ENCODE assay signal across 8 cellular contexts in the genomic region with DNA sequence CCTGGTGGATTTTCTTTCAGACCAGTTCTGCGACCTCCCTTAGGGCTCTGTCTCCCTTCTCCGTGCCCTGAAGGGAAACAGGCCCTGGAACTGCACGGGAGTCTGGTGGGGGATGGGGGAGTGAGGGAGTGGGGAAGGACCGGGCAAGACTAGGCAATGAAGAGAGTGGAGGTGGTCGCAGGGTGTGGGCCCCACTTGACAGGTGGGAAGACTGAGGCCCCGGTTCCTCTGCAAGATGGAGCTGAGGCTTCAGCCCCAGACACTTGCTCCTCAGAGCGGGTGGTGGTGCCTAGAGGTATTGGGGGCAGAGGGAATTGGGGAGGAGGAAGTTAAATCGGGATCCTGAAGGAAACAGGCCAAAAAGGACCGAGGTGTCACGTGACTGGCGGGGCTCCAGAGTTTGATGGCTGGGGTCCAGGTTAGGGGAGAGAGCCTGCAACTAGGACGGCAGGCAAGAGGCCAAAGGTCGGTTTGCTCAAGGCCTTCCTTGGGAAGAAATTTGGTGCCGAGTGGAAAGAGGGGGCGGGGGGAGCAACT. TPM values are rescaled to one million over a fixed set of nuclear protein-coding genes. Genes with fewer than 3 reads are reported as not detected.
DNase-seq lines count a peak whose midpoint lies in the region; ATAC-seq and TF ChIP-seq lines count a peak whose summit lies in the region.

No MANE protein-coding gene starts in this region.

- H3K4me3 ChIP-seq in AG04450 (ENCODE audit: low read depth, low read length) (peak overlapping the region; percentile 67), NB4 (ENCODE audit: low read depth, low read length) (peak overlapping the region; percentile 21), duodenal mucosa (ENCODE audit: low read depth in 1 of 2, low read length in 2 of 2) (peak overlapping the region; percentile 76 to 83), upper lobe of left lung (peak overlapping the region; percentile 69 to 81 (median 74))

- TF ChIP-seq CTCF in AG04450 (IDR thresholded peaks at IDR 0.05; ENCODE audit: low read depth, low read length) (no peak), NB4 (IDR thresholded peaks at IDR 0.05; ENCODE audit: low read depth, low read length) (no peak), upper lobe of left lung (IDR thresholded peaks at IDR 0.05) (no peak)

- peak overlapping the region; percentile 84 to 86 for H3K9ac ChIP-seq in duodenal mucosa (ENCODE audit: low read depth in 1 of 2, low read length in 2 of 2)

- H3K9me3 ChIP-seq in AG04450 (ENCODE audit: control insufficient read depth, insufficient read depth, low read length) = no peaks in the 10 kb centered on the region
- no peaks in the 10 kb centered on the region for H3K9me3 ChIP-seq in duodenal mucosa (ENCODE audit: control insufficient read depth in 1 of 2, low read length in 2 of 2)
- no peaks in the 10 kb centered on the region for H3K9me3 ChIP-seq in upper lobe of left lung

- ATAC-seq in upper lobe of left lung (ENCODE audit: low FRiP score in 2 of 2) = peak; percentile 43 to 49

- peaks cover 32 to 33% of the 10 kb centered on the region in 2 donors for H3K4me1 ChIP-seq in duodenal mucosa (ENCODE audit: control insufficient read depth in 1 of 2, insufficient read depth in 2 of 2, low read length in 2 of 2)
- peaks cover 34 to 43% (median 39%) of the 10 kb centered on the region in 4 donors for H3K4me1 ChIP-seq in upper lobe of left lung

- H3K27ac ChIP-seq in AG04450 (ENCODE audit: low read depth, low read length) = no peak overlapping the region
- peak overlapping the region; percentile 53 for H3K27ac ChIP-seq in duodenal mucosa (ENCODE audit: low read depth, low read length)
- peak overlapping the region; percentile 73 to 91 (median 88) for H3K27ac ChIP-seq in upper lobe of left lung

- POLR2A ChIA-PET in AG04450 (lab: Yijun Ruan, JAX) = interaction anchor here (0.8 kb wide), 1 partner anchor 20 kb away, joined by 4 read pairs; a partner anchor contains a TSS

- TF ChIP-seq POLR2A in NB4 (IDR thresholded peaks at IDR 0.05; ENCODE audit: extremely low read depth, insufficient read length) = no peak
- no peak for TF ChIP-seq POLR2A in upper lobe of left lung (IDR thresholded peaks at IDR 0.05)

- DNase-seq in AG04450 (ENCODE audit: low read depth, low spot score) (no peak), NB4 (ENCODE audit: low read depth) (no peak), mesenteric fat pad (ENCODE audit: low spot score) (peak; percentile 95), upper lobe of left lung (peak in 1 of 2 donors; percentile 76), SIG-M5 treated with dmso at 0.1 percent for 504 hours (lab: John Stamatoyannopoulos, UW; ENCODE audit: unreplicated experiment) (no peak), COLO829 (ENCODE audit: low spot score) (no peak)
- DNase-seq in activated CD8-positive, alpha-beta memory T cell treated with anti-CD3 and anti-CD28 coated beads, Interleukin-2, amount 50 U/mL, for 48 hours = no peak

- CTCF ChIA-PET in AG04450 (lab: Charles Lee) = no interaction called here

- H3K27me3 ChIP-seq in AG04450 (ENCODE audit: control insufficient read depth, insufficient read depth, low read length) (no peaks in the 10 kb centered on the region), duodenal mucosa (ENCODE audit: control insufficient read depth in 1 of 2, insufficient read depth in 2 of 2, low read length in 2 of 2) (no peaks in the 10 kb centered on the region), upper lobe of left lung (no peaks in the 10 kb centered on the region)

- H3K36me3 ChIP-seq in duodenal mucosa (ENCODE audit: control insufficient read depth in 1 of 2, insufficient read depth in 2 of 2, low read length in 2 of 2) (peaks cover 0 to 5% of the 10 kb centered on the region in 2 donors), upper lobe of left lung (peaks cover 0 to 8% (median 2%) of the 10 kb centered on the region in 4 donors)

- no peak for TF ChIP-seq EP300 in upper lobe of left lung (IDR thresholded peaks at IDR 0.05)

- 12 to 16% methylated on average over 14 to 15 of the region's 15 CpGs for WGBS in upper lobe of left lung, 2 donors

RNA-seq across cellular contexts. Expression of a gene that starts 0.6 kb away (rescaled TPM):
- 26.8 and 28.7 TPM in 2 replicates for polyA plus RNA-seq in AG04450 (2011; rRNA removed)
- 14.6 and 17.7 TPM in 2 replicates for polyA minus RNA-seq in AG04450 (2011; rRNA and poly(A)+ RNA removed)
- total RNA-seq in mesenteric fat pad (98.6 TPM), upper lobe of left lung (10 to 100 TPM; 19.5 to 44.0 (median 27.6) TPM)

RNA-seq across cellular contexts. Expression of a gene that starts 20.6 kb away (rescaled TPM):
- 23.5 and 26.5 TPM in 2 replicates for polyA plus RNA-seq in AG04450 (2011; rRNA removed)
- 37.5 and 56.8 TPM in 2 replicates for polyA minus RNA-seq in AG04450 (2011; rRNA and poly(A)+ RNA removed)
- 14.4 TPM for total RNA-seq in mesenteric fat pad
- 10 to 100 TPM; 13.7 to 49.2 (median 18.3) TPM for total RNA-seq in upper lobe of left lung

RNA-seq across cellular contexts. Expression of a gene that starts 21.9 kb away (rescaled TPM):
- polyA plus RNA-seq in AG04450 (2011; rRNA removed) = 61.8 and 83.7 TPM in 2 replicates
- 59.2 and 73.6 TPM in 2 replicates for polyA minus RNA-seq in AG04450 (2011; rRNA and poly(A)+ RNA removed)
- total RNA-seq in mesenteric fat pad = 40.4 TPM
- total RNA-seq in upper lobe of left lung = 10 to 100 TPM; 48.2 to 68.0 (median 60.7) TPM

RNA-seq across cellular contexts. Expression of a gene that starts 22.5 kb away (rescaled TPM):
- polyA plus RNA-seq in AG04450 (2011; rRNA removed) = 199 and 200 TPM in 2 replicates
- polyA minus RNA-seq in AG04450 (2011; rRNA and poly(A)+ RNA removed) = 181 and 208 TPM in 2 replicates
- 151 TPM for total RNA-seq in mesenteric fat pad
- 100 to 1,000 TPM in 5 of 6 donors, 10 to 100 TPM in 1; 88.3 to 186 (median 158) TPM for total RNA-seq in upper lobe of left lung

RNA-seq across cellular contexts. Expression of a gene that starts 38.8 kb away (rescaled TPM):
- polyA plus RNA-seq in AG04450 (2011; rRNA removed) = 5.7 and 8.3 TPM in 2 replicates
- polyA minus RNA-seq in AG04450 (2011; rRNA and poly(A)+ RNA removed) = 16.4 and 19.5 TPM in 2 replicates
- total RNA-seq in mesenteric fat pad (18.7 TPM), upper lobe of left lung (10 to 100 TPM; 18.8 to 44.0 (median 26.5) TPM)

Comparison
In these comparisons a context has a peak if more than half of its experiments do, and no peak if none do; other contexts are left out.
1. H3K4me3 ChIP-seq: peak in every context shown above with its lines; median percentile 80 in duodenal mucosa; 74 in upper lobe of left lung; 67 in AG04450; 21 in NB4.